ENCODE assay signal across 29 cellular contexts in genomic region chr5:2019716-2020115, GRCh38.
"Had no signal": no experiment of that assay in that cellular context is flagged by ENCODE, and none has a peak within 500 bp of the region (broad histone marks: within the 10 kb centered on the region; RNA-seq: fewer than 3 reads in every experiment).

No MANE protein-coding gene starts in this region.

- H3K4me2 ChIP-seq: smooth muscle cell had no signal

- H3K27ac ChIP-seq: left lung, lower lobe of right lung, neutrophil, ovary, right atrium auricular region, right lobe of liver, tibial nerve, uterus had no signal

- FAIRE-seq: islet of Langerhans had no signal

- H3K27me3 ChIP-seq: neutrophil, ovary, right atrium auricular region, tibial nerve, uterus had no signal

- DNase-seq: hypothalamus; immature natural killer cell; kidney glomerular epithelial cell; left cardiac atrium; lower lobe of right lung; mammary epithelial cell; mesenchymal stem cell; naive thymus-derived CD8-positive, alpha-beta T cell; occipital lobe; ovary; right lobe of liver; stimulated activated CD4-positive, alpha-beta T cell treated with anti-CD3 and anti-CD28 coated beads, Interleukin-1b, Interleukin-23, amount 100 ng/mL, for 48 hours; stimulated activated CD4-positive, alpha-beta T cell treated with anti-CD3 and anti-CD28 coated beads, Interleukin-2, amount 100 ng/mL, for 48 hours; stimulated activated CD4-positive, alpha-beta T cell treated with anti-CD3 and anti-CD28 coated beads, Interleukin-4, amount 100 ng/mL, for 4 hours; stimulated activated CD8-positive, alpha-beta memory T cell treated with anti-CD3 and anti-CD28 coated beads, Interleukin-4, amount 100 ng/mL, for 48 hours; stimulated activated naive CD4-positive, alpha-beta T cell treated with Interleukin-2 at 50 U/mL for 16 hours; stimulated activated naive CD8-positive, alpha-beta T cell treated with anti-CD3 and anti-CD28 coated beads, Interleukin-15, amount 100 ng/mL, for 72 hours; substantia nigra; uterus had no signal

- H3K36me3 Mint-ChIP-seq: immature natural killer cell; naive thymus-derived CD8-positive, alpha-beta T cell; type B pancreatic cell had no signal

- H3K9me3 Mint-ChIP-seq: naive thymus-derived CD8-positive, alpha-beta T cell; neural crest cell; stimulated activated naive CD8-positive, alpha-beta T cell treated with anti-CD3 and anti-CD28 coated beads, Interleukin-15, amount 100 ng/mL, for 72 hours; type B pancreatic cell had no signal

- ATAC-seq: left cardiac atrium; left lung; lower lobe of right lung; naive thymus-derived CD8-positive, alpha-beta T cell; stimulated activated naive CD8-positive, alpha-beta T cell treated with anti-CD3 and anti-CD28 coated beads, Interleukin-15, amount 100 ng/mL, for 72 hours had no signal

- H3K4me3 Mint-ChIP-seq: immature natural killer cell; naive thymus-derived CD8-positive, alpha-beta T cell; nephron; neural crest cell; stimulated activated naive CD8-positive, alpha-beta T cell treated with anti-CD3 and anti-CD28 coated beads, Interleukin-15, amount 100 ng/mL, for 72 hours; type B pancreatic cell had no signal

- H3K4me3 ChIP-seq: left lung, lower lobe of right lung, ovary, right atrium auricular region, right lobe of liver, smooth muscle cell, tibial nerve, uterus had no signal

- H3K36me3 ChIP-seq: left lung, lower lobe of right lung, neutrophil, ovary, right atrium auricular region, right lobe of liver, tibial nerve, uterus had no signal

- H3K4me1 ChIP-seq: left lung, lower lobe of right lung, right atrium auricular region, right lobe of liver, tibial nerve, uterus had no signal

- H3K4me1 Mint-ChIP-seq: immature natural killer cell; naive thymus-derived CD8-positive, alpha-beta T cell; nephron; neural crest cell; stimulated activated naive CD8-positive, alpha-beta T cell treated with anti-CD3 and anti-CD28 coated beads, Interleukin-15, amount 100 ng/mL, for 72 hours had no signal

- H3K27ac Mint-ChIP-seq: immature natural killer cell; nephron; progenitor cell of endocrine pancreas; stimulated activated naive CD8-positive, alpha-beta T cell treated with anti-CD3 and anti-CD28 coated beads, Interleukin-15, amount 100 ng/mL, for 72 hours; type B pancreatic cell had no signal

- H3K9me3 ChIP-seq: left lung, lower lobe of right lung, neutrophil, ovary, right atrium auricular region, right lobe of liver, uterus had no signal
